ENCODE assay signal across 12 cellular contexts in the genomic region with DNA sequence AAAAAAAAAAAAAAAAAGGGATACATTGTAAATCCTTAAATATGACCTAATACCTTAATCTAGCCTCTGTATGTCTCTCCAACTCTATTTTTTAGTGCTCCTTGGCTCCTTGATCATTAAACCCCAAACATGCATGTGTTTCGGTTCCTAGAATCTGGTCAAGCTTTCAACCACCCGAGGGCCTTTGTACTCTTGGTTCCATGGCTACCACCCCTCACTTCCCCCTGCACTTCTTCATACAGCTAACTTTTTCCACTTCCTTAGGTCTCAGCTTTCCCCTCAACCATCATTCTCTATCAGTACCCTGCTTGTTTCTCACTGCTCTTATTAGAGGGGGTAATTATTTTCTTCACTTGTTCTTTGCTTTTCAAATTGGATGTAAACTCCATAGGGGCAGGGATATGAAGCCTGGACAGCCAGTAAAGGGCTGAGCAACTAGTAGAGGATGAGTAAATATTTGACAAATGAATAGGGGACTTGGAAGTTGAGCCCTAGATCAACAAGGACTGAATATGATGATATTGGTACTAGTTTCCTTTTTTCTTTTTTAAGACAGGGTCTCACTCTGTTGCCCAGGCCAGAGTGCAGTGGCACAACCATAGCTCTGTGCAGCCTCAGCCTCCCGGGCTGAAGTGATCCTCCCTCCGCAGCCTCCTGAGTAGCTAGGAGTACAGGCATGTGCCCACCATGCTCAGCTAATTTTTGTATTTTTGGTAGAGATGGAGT. TPM values are rescaled to one million over a fixed set of nuclear protein-coding genes. Genes with fewer than 3 reads are reported as not detected.
DNase-seq lines count a peak whose midpoint lies in the region; ATAC-seq and TF ChIP-seq lines count a peak whose summit lies in the region.
"Had no signal": no experiment of that assay in that cellular context is flagged by ENCODE, and none has a peak within 500 bp of the region (broad histone marks: within the 10 kb centered on the region; RNA-seq: fewer than 3 reads in every experiment).

No MANE protein-coding gene starts in this region.

- H3K36me3 Mint-ChIP-seq in CD8-positive, alpha-beta T cell, result peaks cover 7% of the 10 kb centered on the region
- peaks cover 9% of the 10 kb centered on the region for H3K36me3 Mint-ChIP-seq in activated T-helper 2 cell treated with anti-CD3 and anti-CD28 coated beads, Interferon-gamma antibody, Interleukin-2, Interleukin-4, amounts not matched to agents 10 μg/mL and 5 μg/mL and 100 μg/mL, durations not matched to agents 14 hours and 24 hours and 36 hours (ENCODE audit: low read depth)
- H3K36me3 Mint-ChIP-seq: CD14-positive monocyte had no signal

- H3K4me3 Mint-ChIP-seq in CD8-positive, alpha-beta T cell, result no peak overlapping the region
- H3K4me3 Mint-ChIP-seq in activated T-helper 2 cell treated with anti-CD3 and anti-CD28 coated beads, Interferon-gamma antibody, Interleukin-2, Interleukin-4, amounts not matched to agents 10 μg/mL and 5 μg/mL and 100 μg/mL, durations not matched to agents 14 hours and 24 hours and 36 hours (ENCODE audit: low read depth), result no peak overlapping the region
- H3K4me3 Mint-ChIP-seq: CD14-positive monocyte had no signal

- H3K27me3 ChIP-seq in CD8-positive, alpha-beta T cell (ENCODE audit: insufficient read depth, low read length), result no peaks in the 10 kb centered on the region

- H3K4me1 Mint-ChIP-seq in CD8-positive, alpha-beta T cell (ENCODE audit: low read depth), result peaks cover 22% of the 10 kb centered on the region
- peaks cover 40% of the 10 kb centered on the region for H3K4me1 Mint-ChIP-seq in activated T-helper 2 cell treated with anti-CD3 and anti-CD28 coated beads, Interferon-gamma antibody, Interleukin-2, Interleukin-4, amounts not matched to agents 10 μg/mL and 5 μg/mL and 100 μg/mL, durations not matched to agents 14 hours and 24 hours and 36 hours (ENCODE audit: low read depth)

- DNase-seq in Ammon's horn (ENCODE audit: low spot score) (peak; percentile 42), EL (no peak)
- DNase-seq in CD8-positive, alpha-beta T cell, result no peak
- no peak for DNase-seq in activated T-helper 2 cell treated with anti-CD3 and anti-CD28 coated beads, Interferon-gamma antibody, Interleukin-2, Interleukin-4, amounts not matched to agents 10 μg/mL and 5 μg/mL and 100 μg/mL, durations not matched to agents 14 hours and 24 hours and 36 hours (ENCODE audit: low spot score)
- DNase-seq: NCI-H1694 treated with DMSO at 0.1 percent for 48 hours had no signal

- no peaks in the 10 kb centered on the region for H3K27me3 Mint-ChIP-seq in CD8-positive, alpha-beta T cell (ENCODE audit: low read depth)
- H3K27me3 Mint-ChIP-seq in activated T-helper 2 cell treated with anti-CD3 and anti-CD28 coated beads, Interferon-gamma antibody, Interleukin-2, Interleukin-4, amounts not matched to agents 10 μg/mL and 5 μg/mL and 100 μg/mL, durations not matched to agents 14 hours and 24 hours and 36 hours (ENCODE audit: low read depth), result no peaks in the 10 kb centered on the region

- intact Hi-C loops in CD8-positive, alpha-beta T cell (cut with DNase I, micrococcal nuclease), result loop anchor here (10.0 kb wide), 2 partner anchors 157 to 1997 kb away; partner anchors contain the start of genes IL15RA (in 1 of the 2) and TAF3 (in 1 of the 2)
- intact Hi-C loops in activated T-helper 2 cell treated with anti-CD3 and anti-CD28 coated beads, Interferon-gamma antibody, Interleukin-2, Interleukin-4, amounts not matched to agents 10 μg/mL and 5 μg/mL and 100 μg/mL, durations not matched to agents 14 hours and 24 hours and 36 hours (cut with micrococcal nuclease), result loop anchor here (10.0 kb wide), 2 partner anchors 267 to 373 kb away; partner anchors contain the start of gene RBM17

- H3K4me3 ChIP-seq in CD8-positive, alpha-beta T cell (ENCODE audit: low read depth, low read length), result no peak overlapping the region

- CTCF ChIA-PET in CD8-positive, alpha-beta T cell (lab: Charles Lee), result interaction anchor here (1.0 kb wide), 1 partner anchor 55 kb away, joined by 3 read pairs; no protein-coding TSS in a partner anchor

- POLR2A ChIA-PET in CD8-positive, alpha-beta T cell (lab: Charles Lee), result interaction anchor here (0.7 kb wide), 1 partner anchor 1721 kb away, joined by 4 read pairs; no protein-coding TSS in a partner anchor

- H3K27ac ChIP-seq in CD8-positive, alpha-beta T cell (ENCODE audit: low read depth, low read length), result no peak overlapping the region

- no peaks in the 10 kb centered on the region for H3K9me3 ChIP-seq in CD8-positive, alpha-beta T cell (ENCODE audit: low read length)

- no peaks in the 10 kb centered on the region for H3K36me3 ChIP-seq in CD8-positive, alpha-beta T cell (ENCODE audit: insufficient read depth, low read length)

- H3K27ac Mint-ChIP-seq in CD8-positive, alpha-beta T cell, result peak overlapping the region; percentile 88
- peak overlapping the region; percentile 62 for H3K27ac Mint-ChIP-seq in activated T-helper 2 cell treated with anti-CD3 and anti-CD28 coated beads, Interferon-gamma antibody, Interleukin-2, Interleukin-4, amounts not matched to agents 10 μg/mL and 5 μg/mL and 100 μg/mL, durations not matched to agents 14 hours and 24 hours and 36 hours

- no peaks in the 10 kb centered on the region for H3K9me3 Mint-ChIP-seq in CD8-positive, alpha-beta T cell
- H3K9me3 Mint-ChIP-seq in activated T-helper 2 cell treated with anti-CD3 and anti-CD28 coated beads, Interferon-gamma antibody, Interleukin-2, Interleukin-4, amounts not matched to agents 10 μg/mL and 5 μg/mL and 100 μg/mL, durations not matched to agents 14 hours and 24 hours and 36 hours, result peaks cover 4% of the 10 kb centered on the region
- H3K9me3 Mint-ChIP-seq: CD14-positive monocyte had no signal

- no peak for ATAC-seq in CD8-positive, alpha-beta T cell
- peak; percentile 30 for ATAC-seq in HG03103 (IDR thresholded peaks at IDR 0.05; ENCODE audit: low read depth, unreplicated experiment)
- no peak for ATAC-seq in HG03196 (IDR thresholded peaks at IDR 0.05; ENCODE audit: unreplicated experiment)
- no peak for ATAC-seq in HG03108 (IDR thresholded peaks at IDR 0.05; ENCODE audit: unreplicated experiment)
- no peak for ATAC-seq in GM21737 (IDR thresholded peaks at IDR 0.05; ENCODE audit: unreplicated experiment)
- ATAC-seq: HCT116, SK-N-SH treated with all-trans-retinoic acid at 6 μM for 48 hours had no signal

- no peak for TF ChIP-seq CTCF in CD8-positive, alpha-beta T cell (IDR thresholded peaks at IDR 0.05)

- H3K4me1 ChIP-seq in CD8-positive, alpha-beta T cell (ENCODE audit: insufficient read depth, low read length), result peaks cover 15% of the 10 kb centered on the region

RNA-seq across cellular contexts. Expression of gene GDI2, which starts 4.3 kb away (rescaled TPM):
- 10 to 100 TPM; 62.1 to 70.5 TPM for total RNA-seq in CD8-positive, alpha-beta T cell
- total RNA-seq in activated T-helper 2 cell treated with anti-CD3 and anti-CD28 coated beads, Interferon-gamma antibody, Interleukin-2, Interleukin-4, amounts not matched to agents 10 μg/mL and 5 μg/mL and 100 μg/mL, durations not matched to agents 14 hours and 24 hours and 36 hours, result 301 and 302 TPM in 2 replicates
